ENCODE assay signal across 1 cellular context in genomic region chr6:135537782-135538301, GRCh38.
TF ChIP-seq lines count a peak whose summit lies in the region.

No MANE protein-coding gene starts in this region.

TF ChIP-seq in SK-N-SH, 30 proteins besides CTCF, POLR2A, EP300 and RAD21 (continued from another document):
- TF ChIP-seq GABPA (IDR thresholded peaks at IDR 0.05; ENCODE audit: low read depth): no peak
